Comparison of ENCODE assay signal across 8 cellular contexts in genomic region chr15:34209421-34210282, GRCh38. TPM values are rescaled to one million over a fixed set of nuclear protein-coding genes. Genes with fewer than 3 reads are reported as not detected.
DNase-seq lines count a peak whose midpoint lies in the region; ATAC-seq and TF ChIP-seq lines count a peak whose summit lies in the region.

A gene with protein sequence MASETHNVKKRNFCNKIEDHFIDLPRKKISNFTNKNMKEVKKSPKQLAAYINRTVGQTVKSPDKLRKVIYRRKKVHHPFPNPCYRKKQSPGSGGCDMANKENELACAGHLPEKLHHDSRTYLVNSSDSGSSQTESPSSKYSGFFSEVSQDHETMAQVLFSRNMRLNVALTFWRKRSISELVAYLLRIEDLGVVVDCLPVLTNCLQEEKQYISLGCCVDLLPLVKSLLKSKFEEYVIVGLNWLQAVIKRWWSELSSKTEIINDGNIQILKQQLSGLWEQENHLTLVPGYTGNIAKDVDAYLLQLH (minus strand): TSS chr15:34210096. CDS start chr15:34163676, 46,420 bp downstream.

- in situ Hi-C loops in KBM-7 (cut with MboI; ENCODE audit: low pct_unique_long_range_greater_than_20kb, low sequenced_read_pairs): no loop called here

- H4K20me1 ChIP-seq in PC-9 (ENCODE audit: insufficient read depth): no peaks in the 10 kb centered on the region

- H3K27ac ChIP-seq in PC-9 (peak within 1 kb of the TSS; percentile 77), muscle layer of duodenum (ENCODE audit: low read length) (peak within 1 kb of the TSS; percentile 77)

- TF ChIP-seq CTCF in PC-9 (conservative IDR thresholded peaks at IDR 0.05): peak; percentile 84

- CTCF ChIA-PET in PC-9 (lab: Charles Lee): interaction anchor here (0.6 to 1.7 kb wide), 4 partner anchors 97 to 150 kb away, joined by 4 to 19 read pairs (median 4); no protein-coding TSS in a partner anchor

- 0 out of 2 replicates have a peak, but pooled peaks cover 6% of the 10 kb centered on the region for H3K4me1 ChIP-seq in PC-9 (replicated peaks; ENCODE audit: insufficient read depth)
- H3K4me1 ChIP-seq in muscle layer of duodenum (ENCODE audit: control insufficient read depth in 1 of 2, insufficient read depth in 2 of 2, low read length in 2 of 2): peaks cover 7 to 9% of the 10 kb centered on the region in 2 donors

- H3K36me3 ChIP-seq in PC-9 (ENCODE audit: low read depth): 0 out of 2 replicates have a peak, but pooled peaks cover 3% of the 10 kb centered on the region
- no peaks in the 10 kb centered on the region for H3K36me3 ChIP-seq in muscle layer of duodenum (ENCODE audit: control insufficient read depth in 1 of 2, insufficient read depth in 2 of 2, low read length in 2 of 2)

- BruUV-seq in PC-9 (replicated peaks; lab: Mats Ljungman, UMichigan): TSS peak; percentile 50

- H2AFZ ChIP-seq in PC-9: peak within 1 kb of the TSS; percentile 76

- no peaks in the 10 kb centered on the region for H3K9me3 ChIP-seq in PC-9 (ENCODE audit: insufficient read depth, low read depth)
- no peaks in the 10 kb centered on the region for H3K9me3 ChIP-seq in muscle layer of duodenum (ENCODE audit: control insufficient read depth in 1 of 2, low read length in 2 of 2)

- H3K27me3 ChIP-seq in PC-9 (ENCODE audit: insufficient read depth, low read depth) (no peaks in the 10 kb centered on the region), muscle layer of duodenum (ENCODE audit: low read depth, low read length) (no peaks in the 10 kb centered on the region)

- intact Hi-C loops in PC-9 (cut with micrococcal nuclease; ENCODE audit: unreplicated experiment): loop anchor here (1.0 to 2.0 kb wide), 4 partner anchors 15 to 147 kb away; partner anchors contain the start of gene EMC7

- peak within 1 kb of the TSS; percentile 86 for H3K4me2 ChIP-seq in PC-9

- H3F3A ChIP-seq in PC-9 (ENCODE audit: insufficient read depth, low read depth): no peaks in the 10 kb centered on the region

- H3K4me3 ChIP-seq in PC-9: peak within 1 kb of the TSS; percentile 79
- H3K4me3 ChIP-seq in muscle layer of duodenum (ENCODE audit: low read depth in 1 of 2, low read length in 2 of 2): peak within 1 kb of the TSS; percentile 74 to 80

- peaks cover 48% of the 10 kb centered on the region for H3K79me2 ChIP-seq in PC-9 (ENCODE audit: low read depth)

- peak; percentile 46 for DNase-seq in DMS79 treated with DMSO at 0.1 percent for 48 hours (lab: John Stamatoyannopoulos, UW)
- peak; percentile 97 for DNase-seq in KBM-7
- DNase-seq in PC-9: peak; percentile 69 to 93
- peak; percentile 97 for DNase-seq in activated T-cell treated with anti-CD3 and anti-CD28 coated beads, Interleukin-2, amount 50 U/mL, for 1 hour
- peak; percentile 89 to 92 for DNase-seq in stimulated activated CD8-positive, alpha-beta memory T cell treated with anti-CD3 and anti-CD28 coated beads, Interleukin-7, amount 100 ng/mL, for 4 hours (ENCODE audit: low read depth in 2 of 2)

- ATAC-seq in GM21717 (IDR thresholded peaks at IDR 0.05; ENCODE audit: unreplicated experiment): peak; percentile 90
- ATAC-seq in esophagus mucosa: peak; percentile 96

- POLR2A ChIA-PET in PC-9 (lab: Charles Lee; ENCODE audit: unreplicated experiment): interaction anchor here (0.6 to 0.7 kb wide), 5 partner anchors 27 to 721 kb away, joined by 3 to 8 read pairs (median 6); no protein-coding TSS in a partner anchor

- H3K9me2 ChIP-seq in PC-9 (ENCODE audit: insufficient read depth): no peaks in the 10 kb centered on the region

RNA-seq across cellular contexts. Expression of the gene that starts here (rescaled TPM):
- 40.4 and 40.7 TPM in 2 replicates for total RNA-seq in PC-9 (2021)
- total RNA-seq in esophagus mucosa: 50.3 TPM

Comparison
In these comparisons a context has a peak if more than half of its experiments do, and no peak if none do; other contexts are left out.
1. Peak in every context shown above with its lines: DNase-seq, ATAC-seq, H3K4me3 ChIP-seq and H3K27ac ChIP-seq.
2. DNase-seq: peak in every context shown above with its lines; median percentile 97 in KBM-7; 97 in activated T-cell treated with anti-CD3 and anti-CD28 coated beads, Interleukin-2, amount 50 U/mL, for 1 hour; 90 in stimulated activated CD8-positive, alpha-beta memory T cell treated with anti-CD3 and anti-CD28 coated beads, Interleukin-7, amount 100 ng/mL, for 4 hours; 81 in PC-9; 46 in DMS79 treated with DMSO at 0.1 percent for 48 hours.